25 cellular contexts compared by ENCODE assay signal in genomic region chr15:85925649-85926237, GRCh38.
"Had no signal": no experiment of that assay in that cellular context is flagged by ENCODE, and none has a peak within 500 bp of the region (broad histone marks: within the 10 kb centered on the region; RNA-seq: fewer than 3 reads in every experiment).

No MANE protein-coding gene starts in this region.

- DNase-seq: activated CD4-positive, alpha-beta T cell treated with anti-CD3 and anti-CD28 coated beads for 36 hours; activated CD4-positive, alpha-beta T cell treated with anti-CD3 and anti-CD28 coated beads, Interleukin-2, amount 50 U/mL, for 1 hour; activated CD8-positive, alpha-beta memory T cell treated with anti-CD3 and anti-CD28 coated beads, Interleukin-2, amount 50 U/mL, for 4 hours; activated CD8-positive, alpha-beta T cell treated with anti-CD3 and anti-CD28 coated beads for 36 hours; activated gamma-delta T cell treated with Interleukin-2 at 50 U/mL for 16 hours; activated naive CD4-positive, alpha-beta T cell treated with anti-CD3 and anti-CD28 coated beads, Interleukin-2, amount 10 ng/mL, durations not matched to agents 7 days and 5 days; activated naive CD8-positive, alpha-beta T cell treated with anti-CD3 and anti-CD28 coated beads, Interleukin-2, amount 10 ng/mL, durations not matched to agents 7 days and 5 days; activated T-cell treated with anti-CD3 and anti-CD28 coated beads, Interleukin-2, amount 50 U/mL, for 72 hours; aorta; NCI-H1105 treated with DMSO at 0.1 percent for 48 hours; NCI-H1436 treated with DMSO at 0.1 percent for 48 hours; NCI-H187; NCI-H2081; NCI-H446; NCI-H524 treated with DMSO at 0.1 percent for 48 hours; NCI-H774; OCI-M1; RPMI8226; T-cell; T-helper 2 cell; T1000 had no signal

- H3K9me3 ChIP-seq: breast epithelium had no signal

- H3K27me3 ChIP-seq: breast epithelium had no signal

- FAIRE-seq: TTC549 had no signal

- H3K4me3 ChIP-seq: breast epithelium, SK-N-MC had no signal

- H3K36me3 ChIP-seq: breast epithelium had no signal

- H3K4me1 ChIP-seq: breast epithelium had no signal

- H3K27ac ChIP-seq: breast epithelium, SK-N-MC, VCaP had no signal
